In genomic region chr7:135978624-135979023, GRCh38 we compare ENCODE assay signal across 16 cellular contexts. TPM values are rescaled to one million over a fixed set of nuclear protein-coding genes. Genes with fewer than 3 reads are reported as not detected.
DNase-seq lines count a peak whose midpoint lies in the region; ATAC-seq and TF ChIP-seq lines count a peak whose summit lies in the region.
"Had no signal": no experiment of that assay in that cellular context is flagged by ENCODE, and none has a peak within 500 bp of the region (broad histone marks: within the 10 kb centered on the region; RNA-seq: fewer than 3 reads in every experiment).

No MANE protein-coding gene starts in this region.

- H3K4me3 Mint-ChIP-seq in effector memory CD8-positive, alpha-beta T cell: peak overlapping the region; percentile 21 to 23

- no peak overlapping the region for H3K14ac ChIP-seq in neuronal stem cell (ENCODE audit: low read length)

- H3K9me2 ChIP-seq in OCI-LY7 (ENCODE audit: insufficient read depth, low read length): no peaks in the 10 kb centered on the region

- H2BK15ac ChIP-seq in neuronal stem cell (ENCODE audit: low read length): no peak overlapping the region

- in situ Hi-C loops in GM13977 (cut with MboI; ENCODE audit: low pct_unique_long_range_greater_than_20kb, low sequenced_read_pairs, unreplicated experiment) (no loop called here), mammary epithelial cell (cut with MboI; ENCODE audit: low sequenced_read_pairs in 2 of 2) (no loop called here)

- H4K91ac ChIP-seq in neuronal stem cell (ENCODE audit: low read depth, low read length, poor library complexity): no peak overlapping the region

- H3K36me3 Mint-ChIP-seq in effector memory CD8-positive, alpha-beta T cell (ENCODE audit: insufficient read depth): peaks cover 18% of the 10 kb centered on the region

- H2BK120ac ChIP-seq in neuronal stem cell (ENCODE audit: low read depth, low read length): no peak overlapping the region

- H3K18ac ChIP-seq in neuronal stem cell (ENCODE audit: low read length): no peak overlapping the region

- H2BK12ac ChIP-seq in neuronal stem cell (ENCODE audit: low read length): no peak overlapping the region

- H3K4ac ChIP-seq in neuronal stem cell (ENCODE audit: low read length): no peak overlapping the region

- BruUV-seq in OCI-LY7 (replicated peaks; lab: Mats Ljungman, UMichigan) (no TSS peak), mammary epithelial cell (replicated peaks; lab: Mats Ljungman, UMichigan) (no TSS peak)

- H3K27ac Mint-ChIP-seq in effector memory CD8-positive, alpha-beta T cell: peak overlapping the region in 1 of 2 donors; percentile 91

- H3K4me3 ChIP-seq in OCI-LY7 (ENCODE audit: low read depth, low read length, poor library complexity, severe bottlenecking): no peak overlapping the region
- no peak overlapping the region for H3K4me3 ChIP-seq in neuronal stem cell (ENCODE audit: low read length in 2 of 2)
- H3K4me3 ChIP-seq in heart right ventricle: no peak overlapping the region
- H3K4me3 ChIP-seq in mammary epithelial cell (replicated peaks in 1 of 3; ENCODE audit: insufficient read depth in 1 of 3, low read depth in 2 of 3, low read length in 3 of 3): no peak overlapping the region
- H3K4me3 ChIP-seq: HAP-1 had no signal

- no peak for ATAC-seq in effector memory CD8-positive, alpha-beta T cell (replicated peaks)
- no peak for ATAC-seq in heart right ventricle

- H3K4me2 ChIP-seq in OCI-LY7 (ENCODE audit: low read length): no peak overlapping the region
- no peak overlapping the region for H3K4me2 ChIP-seq in neuronal stem cell (ENCODE audit: insufficient read depth, low read length, poor library complexity, severe bottlenecking)
- H3K4me2 ChIP-seq in mammary epithelial cell (ENCODE audit: insufficient read depth, low read depth, low read length): no peak overlapping the region

- intact Hi-C loops in OCI-LY7 (cut with micrococcal nuclease; ENCODE audit: unreplicated experiment) (loop anchor here (5.0 to 10.0 kb wide), 2 partner anchors 414 to 471 kb away; no protein-coding TSS in a partner anchor), heart right ventricle (cut with DNase I) (loop anchor here in 1 of 10 donors (10.0 kb wide), 1 partner anchor 314 kb away; the partner anchor contains the start of gene STMP1), mammary epithelial cell (cut with micrococcal nuclease) (no loop called here)

- H3K9ac ChIP-seq in neuronal stem cell (ENCODE audit: low read depth, low read length, poor library complexity) (no peak overlapping the region), mammary epithelial cell (ENCODE audit: insufficient read depth, low read length) (no peak overlapping the region)

- H3K23ac ChIP-seq in neuronal stem cell (ENCODE audit: low read depth, low read length, poor library complexity): no peak overlapping the region

- DNase-seq in OCI-LY7 (ENCODE audit: low spot score) (no peak), neuronal stem cell (ENCODE audit: low spot score) (no peak), SKM-1 treated with dmso at 0.1 percent for 144 hours (lab: John Stamatoyannopoulos, UW; ENCODE audit: unreplicated experiment) (no peak), heart right ventricle (no peak), GM13977 (ENCODE audit: low spot score) (no peak), mammary epithelial cell (no peak)
- no peak for DNase-seq in effector memory CD8-positive, alpha-beta T cell
- DNase-seq: CD4-positive, alpha-beta memory T cell; DMS79; KG1; NCI-H1048; NCI-H146; NCI-H2081; NCI-H510A; NCI-H82 had no signal

- H3K79me2 ChIP-seq in OCI-LY7 (ENCODE audit: insufficient read depth, low read depth, low read length) (peaks cover 62% of the 10 kb centered on the region), mammary epithelial cell (ENCODE audit: insufficient read depth, low read length) (peaks cover 37% of the 10 kb centered on the region)

- H3K4me1 ChIP-seq in OCI-LY7 (ENCODE audit: insufficient read depth, low read length, poor library complexity, severe bottlenecking) (peaks cover 54% of the 10 kb centered on the region), neuronal stem cell (ENCODE audit: control insufficient read depth in 2 of 2, insufficient read depth in 1 of 2, low read depth in 1 of 2, low read length in 2 of 2) (peaks cover 2 to 8% of the 10 kb centered on the region in 2 donors), heart right ventricle (peaks cover 0 to 80% (median 52%) of the 10 kb centered on the region in 9 donors), mammary epithelial cell (ENCODE audit: insufficient read depth, low read length) (peaks cover 27% of the 10 kb centered on the region)

- H3K9me3 Mint-ChIP-seq in effector memory CD8-positive, alpha-beta T cell: peaks cover 0 to 7% of the 10 kb centered on the region in 2 donors

- dilution Hi-C loops in mammary epithelial cell (cut with HindIII; ENCODE audit: low sequenced_read_pairs): no loop called here

- H3K4me1 Mint-ChIP-seq in effector memory CD8-positive, alpha-beta T cell (ENCODE audit: low read depth in 2 of 2): peaks cover 59 to 62% of the 10 kb centered on the region in 2 donors

- H2AFZ ChIP-seq in OCI-LY7 (ENCODE audit: low read length) (peak overlapping the region; percentile 72; the same call in 1 of the 2 replicates), neuronal stem cell (ENCODE audit: low read length) (peak overlapping the region; percentile 31), mammary epithelial cell (ENCODE audit: low read depth, low read length) (no peak overlapping the region)

- WGBS in neuronal stem cell (ENCODE audit: extremely low coverage in 2 of 2, insufficient read length in 2 of 2, insufficient replicate concordance in 1 of 2), 2 donors: no CpG with 5 or more reads among the region's 4 CpGs
- WGBS in heart right ventricle, 2 donors: 90 to 96% methylated on average over 4 of the region's 4 CpGs
- WGBS in mammary epithelial cell (ENCODE audit: low coverage, missing lambda C conversion rate): 97% methylated on average over 4 of the region's 4 CpGs

- no peak overlapping the region for H2BK5ac ChIP-seq in neuronal stem cell (ENCODE audit: low read length)

- no peak overlapping the region for H4K8ac ChIP-seq in neuronal stem cell (ENCODE audit: low read depth, low read length)

- H4K20me1 ChIP-seq in OCI-LY7 (ENCODE audit: insufficient read depth, low read length) (peaks cover 26% of the 10 kb centered on the region), mammary epithelial cell (ENCODE audit: insufficient read depth, low read length) (no peaks in the 10 kb centered on the region)

- CTCF ChIA-PET in OCI-LY7 (lab: Charles Lee; ENCODE audit: unreplicated experiment) (no interaction called here), mammary epithelial cell (lab: Charles Lee; ENCODE audit: low non-redundant PET) (no interaction called here)

- POLR2A ChIA-PET in OCI-LY7 (lab: Charles Lee): interaction anchor here (0.6 to 4.5 kb wide), 5 partner anchors 10 to 312 kb away, joined by 3 to 40 read pairs (median 5); no protein-coding TSS in a partner anchor

- H3K27me3 ChIP-seq in neuronal stem cell (ENCODE audit: control insufficient read depth in 3 of 3, insufficient read depth in 3 of 3, low read depth in 1 of 3, low read length in 3 of 3) (no peaks in the 10 kb centered on the region), heart right ventricle (no peaks in the 10 kb centered on the region), mammary epithelial cell (ENCODE audit: insufficient read depth, low read length) (no peaks in the 10 kb centered on the region)

- H3K27me3 Mint-ChIP-seq in effector memory CD8-positive, alpha-beta T cell: no peaks in the 10 kb centered on the region
- H3K27me3 Mint-ChIP-seq: CD4-positive, alpha-beta memory T cell had no signal

- H3K27ac ChIP-seq in OCI-LY7 (ENCODE audit: low read depth, low read length, poor library complexity, severe bottlenecking) (no peak overlapping the region), neuronal stem cell (replicated peaks; ENCODE audit: low read length) (no peak overlapping the region), heart right ventricle (peak overlapping the region in 2 of 10 donors; percentile 73 to 89), mammary epithelial cell (ENCODE audit: insufficient read depth, low read depth, low read length) (no peak overlapping the region)

- H3K36me3 ChIP-seq in OCI-LY7 (ENCODE audit: insufficient read depth, low read length) (peaks cover 25% of the 10 kb centered on the region), neuronal stem cell (replicated peaks in 1 of 2; ENCODE audit: control insufficient read depth in 2 of 2, insufficient read depth in 2 of 2, low read length in 2 of 2) (peaks cover 0 to 20% of the 10 kb centered on the region in 2 donors), heart right ventricle (peaks cover 0 to 7% (median 0%) of the 10 kb centered on the region in 9 donors), mammary epithelial cell (ENCODE audit: insufficient read depth, low read length) (no peaks in the 10 kb centered on the region)

- no peak for TF ChIP-seq CTCF in OCI-LY7 (conservative IDR thresholded peaks at IDR 0.05; ENCODE audit: low read length)
- no peak for TF ChIP-seq CTCF in heart right ventricle (IDR thresholded peaks at IDR 0.05)
- no peak for TF ChIP-seq CTCF in GM13977 (IDR thresholded peaks at IDR 0.05; ENCODE audit: extremely low read depth, insufficient read depth, missing control alignments)
- TF ChIP-seq CTCF in mammary epithelial cell (conservative IDR thresholded peaks at IDR 0.05 in 1 of 2, IDR thresholded peaks at IDR 0.05 in 1 of 2; ENCODE audit: extremely low read depth in 1 of 2, insufficient read depth in 1 of 2, low read depth in 1 of 2, low read length in 2 of 2): no peak

- H2AK5ac ChIP-seq in neuronal stem cell (ENCODE audit: low read depth, low read length): no peak overlapping the region

- H3K79me1 ChIP-seq in neuronal stem cell (ENCODE audit: low read depth, low read length): peaks cover 5% of the 10 kb centered on the region

- H3K9me3 ChIP-seq in OCI-LY7 (ENCODE audit: low read length): no peaks in the 10 kb centered on the region
- no peaks in the 10 kb centered on the region for H3K9me3 ChIP-seq in neuronal stem cell (replicated peaks in 1 of 2; ENCODE audit: control insufficient read depth in 2 of 2, insufficient read depth in 1 of 2, low read depth in 1 of 2, low read length in 2 of 2)
- H3K9me3 ChIP-seq in heart right ventricle: no peaks in the 10 kb centered on the region
- no peaks in the 10 kb centered on the region for H3K9me3 ChIP-seq in mammary epithelial cell (replicated peaks; ENCODE audit: insufficient read depth, low read length)
- H3K9me3 ChIP-seq: HAP-1 had no signal

RNA-seq across cellular contexts. Expression of gene MTPN, which starts 1.5 kb away (rescaled TPM):
- total RNA-seq in OCI-LY7 (2014; rRNA removed; shearing (Covaris generic)): 83.9 and 91.3 TPM in 2 replicates
- total RNA-seq in OCI-LY7 (2022): 281 and 346 TPM in 2 replicates
- polyA plus RNA-seq in neuronal stem cell (2013, experiment 1 of 2): 128 TPM
- 133 TPM for polyA plus RNA-seq in neuronal stem cell (2013, experiment 2 of 2)
- total RNA-seq in heart right ventricle: 100 to 1,000 TPM in 2 of 10 donors, 10 to 100 TPM in 8; 63.3 to 107 (median 84.7) TPM
- 10 to 100 TPM; 15.7 to 47.5 TPM for polyA plus RNA-seq in heart right ventricle
- total RNA-seq in mammary epithelial cell: 100 to 1,000 TPM; 151 to 173 TPM
- polyA plus RNA-seq in mammary epithelial cell: 94.0 TPM
- polyA minus RNA-seq in mammary epithelial cell: 116 TPM
